1 cellular context compared by ENCODE assay signal in genomic region chr2:226515344-226516055, GRCh38.
A peak's percentile ranks its signal among the peaks of the same experiment; 100 is the strongest.
TF ChIP-seq lines count a peak whose summit lies in the region.

No MANE protein-coding gene starts in this region.

TF ChIP-seq in HepG2, 621 proteins besides CTCF, POLR2A, EP300 and RAD21 (continued from another document and continues in another):
- TF ChIP-seq, protein P1, sequence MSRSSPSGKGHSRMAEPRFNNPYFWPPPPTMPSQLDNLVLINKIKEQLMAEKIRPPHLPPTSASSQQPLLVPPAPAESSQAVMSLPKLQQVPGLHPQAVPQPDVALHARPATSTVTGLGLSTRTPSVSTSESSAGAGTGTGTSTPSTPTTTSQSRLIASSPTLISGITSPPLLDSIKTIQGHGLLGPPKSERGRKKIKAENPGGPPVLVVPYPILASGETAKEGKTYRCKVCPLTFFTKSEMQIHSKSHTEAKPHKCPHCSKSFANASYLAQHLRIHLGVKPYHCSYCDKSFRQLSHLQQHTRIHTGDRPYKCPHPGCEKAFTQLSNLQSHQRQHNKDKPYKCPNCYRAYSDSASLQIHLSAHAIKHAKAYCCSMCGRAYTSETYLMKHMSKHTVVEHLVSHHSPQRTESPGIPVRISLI (CRISPR knock-in tag; IDR thresholded peaks at IDR 0.05; ENCODE audit: borderline replicate concordance) = peak; percentile 67; the same call in 1 of the 2 replicates
- 0 out of 2 replicates have a peak, but pooled peaks have one; percentile 33 for TF ChIP-seq ZBTB40 (IDR thresholded peaks at IDR 0.05)
- no peak; the same call in 1 of the 2 replicates for TF ChIP-seq ZBTB40 (CRISPR knock-in tag; IDR thresholded peaks at IDR 0.05)
- TF ChIP-seq, protein P2, sequence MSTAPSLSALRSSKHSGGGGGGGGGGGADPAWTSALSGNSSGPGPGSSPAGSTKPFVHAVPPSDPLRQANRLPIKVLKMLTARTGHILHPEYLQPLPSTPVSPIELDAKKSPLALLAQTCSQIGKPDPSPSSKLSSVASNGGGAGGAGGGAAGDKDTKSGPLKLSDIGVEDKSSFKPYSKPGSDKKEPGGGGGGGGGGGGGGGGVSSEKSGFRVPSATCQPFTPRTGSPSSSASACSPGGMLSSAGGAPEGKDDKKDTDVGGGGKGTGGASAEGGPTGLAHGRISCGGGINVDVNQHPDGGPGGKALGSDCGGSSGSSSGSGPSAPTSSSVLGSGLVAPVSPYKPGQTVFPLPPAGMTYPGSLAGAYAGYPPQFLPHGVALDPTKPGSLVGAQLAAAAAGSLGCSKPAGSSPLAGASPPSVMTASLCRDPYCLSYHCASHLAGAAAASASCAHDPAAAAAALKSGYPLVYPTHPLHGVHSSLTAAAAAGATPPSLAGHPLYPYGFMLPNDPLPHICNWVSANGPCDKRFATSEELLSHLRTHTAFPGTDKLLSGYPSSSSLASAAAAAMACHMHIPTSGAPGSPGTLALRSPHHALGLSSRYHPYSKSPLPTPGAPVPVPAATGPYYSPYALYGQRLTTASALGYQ (CRISPR knock-in tag; IDR thresholded peaks at IDR 0.05) = no peak; the same call in 1 of the 2 replicates
- no peak for TF ChIP-seq ZNF296 (CRISPR knock-in tag; conservative IDR thresholded peaks at IDR 0.05)
- TF ChIP-seq ZNF274 (CRISPR knock-in tag; IDR thresholded peaks at IDR 0.05) = no peak
- TF ChIP-seq ZFY (CRISPR knock-in tag; IDR thresholded peaks at IDR 0.05) = no peak
- no peak; the same call in 1 of the 2 replicates for TF ChIP-seq ZSCAN9 (CRISPR knock-in tag; IDR thresholded peaks at IDR 0.05; ENCODE audit: borderline replicate concordance)
- TF ChIP-seq ZNF280D (CRISPR knock-in tag; IDR thresholded peaks at IDR 0.05) = peak; percentile 64; the same call in 1 of the 2 replicates
- TF ChIP-seq RNF2 (conservative IDR thresholded peaks at IDR 0.05; ENCODE audit: low read depth) = no peak
- TF ChIP-seq MIER3 (CRISPR knock-in tag; IDR thresholded peaks at IDR 0.05; ENCODE audit: borderline replicate concordance) = peak; percentile 36; the same call in 1 of the 2 replicates
- no peak for TF ChIP-seq TGIF2 (CRISPR knock-in tag; IDR thresholded peaks at IDR 0.05)
- TF ChIP-seq KLF9 (CRISPR knock-in tag; IDR thresholded peaks at IDR 0.05; ENCODE audit: low read depth) = no peak
- TF ChIP-seq ZNF260 (CRISPR knock-in tag; IDR thresholded peaks at IDR 0.05; ENCODE audit: borderline replicate concordance, low read depth) = no peak
- no peak for TF ChIP-seq EZH2 (conservative IDR thresholded peaks at IDR 0.05; ENCODE audit: low read depth, low read length)
- TF ChIP-seq MAFF (IDR thresholded peaks at IDR 0.05; ENCODE audit: low read depth, low read length) = peak; percentile 52; the same call in 1 of the 2 replicates
- no peak for TF ChIP-seq ZNF782 (CRISPR knock-in tag; IDR thresholded peaks at IDR 0.05; ENCODE audit: borderline replicate concordance)
- no peak for TF ChIP-seq ZNF101 (CRISPR knock-in tag; IDR thresholded peaks at IDR 0.05; ENCODE audit: borderline replicate concordance, low read depth)
- TF ChIP-seq PHF5A (CRISPR knock-in tag; IDR thresholded peaks at IDR 0.05; ENCODE audit: low read depth, unreplicated experiment) = peak; percentile 81
- TF ChIP-seq RBM22 (optimal IDR thresholded peaks at IDR 0.05; ENCODE audit: low read length) = no peak
- TF ChIP-seq FOXK1 (CRISPR knock-in tag; IDR thresholded peaks at IDR 0.05; ENCODE audit: borderline replicate concordance, low read depth) = peak; percentile 74
- TF ChIP-seq KLF11 (CRISPR knock-in tag; IDR thresholded peaks at IDR 0.05) = no peak
- TF ChIP-seq ATF7 (IDR thresholded peaks at IDR 0.05) = 0 out of 2 replicates have a peak, but pooled peaks have one; percentile 19
- no peak for TF ChIP-seq ATF7 (CRISPR knock-in tag; IDR thresholded peaks at IDR 0.05)
- TF ChIP-seq CEBPG (CRISPR knock-in tag; IDR thresholded peaks at IDR 0.05) = peak; percentile 73
- no peak; the same call in 1 of the 2 replicates for TF ChIP-seq TARDBP (CRISPR knock-in tag; IDR thresholded peaks at IDR 0.05)
- no peak for TF ChIP-seq ZNF788 (CRISPR knock-in tag; IDR thresholded peaks at IDR 0.05; ENCODE audit: borderline replicate concordance)
- TF ChIP-seq ZNF33B (CRISPR knock-in tag; IDR thresholded peaks at IDR 0.05) = no peak
- TF ChIP-seq, protein P3, sequence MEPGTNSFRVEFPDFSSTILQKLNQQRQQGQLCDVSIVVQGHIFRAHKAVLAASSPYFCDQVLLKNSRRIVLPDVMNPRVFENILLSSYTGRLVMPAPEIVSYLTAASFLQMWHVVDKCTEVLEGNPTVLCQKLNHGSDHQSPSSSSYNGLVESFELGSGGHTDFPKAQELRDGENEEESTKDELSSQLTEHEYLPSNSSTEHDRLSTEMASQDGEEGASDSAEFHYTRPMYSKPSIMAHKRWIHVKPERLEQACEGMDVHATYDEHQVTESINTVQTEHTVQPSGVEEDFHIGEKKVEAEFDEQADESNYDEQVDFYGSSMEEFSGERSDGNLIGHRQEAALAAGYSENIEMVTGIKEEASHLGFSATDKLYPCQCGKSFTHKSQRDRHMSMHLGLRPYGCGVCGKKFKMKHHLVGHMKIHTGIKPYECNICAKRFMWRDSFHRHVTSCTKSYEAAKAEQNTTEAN (CRISPR knock-in tag; conservative IDR thresholded peaks at IDR 0.05) = no peak
- TF ChIP-seq TBP (CRISPR knock-in tag; IDR thresholded peaks at IDR 0.05) = no peak
- TF ChIP-seq ZNF747 (CRISPR knock-in tag; IDR thresholded peaks at IDR 0.05; ENCODE audit: borderline replicate concordance) = no peak
- TF ChIP-seq SMARCE1 (IDR thresholded peaks at IDR 0.05; ENCODE audit: borderline replicate concordance) = no peak
- TF ChIP-seq, protein P4, sequence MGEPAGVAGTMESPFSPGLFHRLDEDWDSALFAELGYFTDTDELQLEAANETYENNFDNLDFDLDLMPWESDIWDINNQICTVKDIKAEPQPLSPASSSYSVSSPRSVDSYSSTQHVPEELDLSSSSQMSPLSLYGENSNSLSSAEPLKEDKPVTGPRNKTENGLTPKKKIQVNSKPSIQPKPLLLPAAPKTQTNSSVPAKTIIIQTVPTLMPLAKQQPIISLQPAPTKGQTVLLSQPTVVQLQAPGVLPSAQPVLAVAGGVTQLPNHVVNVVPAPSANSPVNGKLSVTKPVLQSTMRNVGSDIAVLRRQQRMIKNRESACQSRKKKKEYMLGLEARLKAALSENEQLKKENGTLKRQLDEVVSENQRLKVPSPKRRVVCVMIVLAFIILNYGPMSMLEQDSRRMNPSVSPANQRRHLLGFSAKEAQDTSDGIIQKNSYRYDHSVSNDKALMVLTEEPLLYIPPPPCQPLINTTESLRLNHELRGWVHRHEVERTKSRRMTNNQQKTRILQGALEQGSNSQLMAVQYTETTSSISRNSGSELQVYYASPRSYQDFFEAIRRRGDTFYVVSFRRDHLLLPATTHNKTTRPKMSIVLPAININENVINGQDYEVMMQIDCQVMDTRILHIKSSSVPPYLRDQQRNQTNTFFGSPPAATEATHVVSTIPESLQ (CRISPR knock-in tag; conservative IDR thresholded peaks at IDR 0.05) = no peak; the same call in 1 of the 2 replicates
- TF ChIP-seq ZNF691 (CRISPR knock-in tag; IDR thresholded peaks at IDR 0.05; ENCODE audit: borderline replicate concordance, low read depth) = no peak
- no peak for TF ChIP-seq ZNF724P (CRISPR knock-in tag; IDR thresholded peaks at IDR 0.05; ENCODE audit: borderline replicate concordance)
- TF ChIP-seq BRCA1 (CRISPR knock-in tag; IDR thresholded peaks at IDR 0.05) = no peak
- no peak for TF ChIP-seq ZFP62 (CRISPR knock-in tag; IDR thresholded peaks at IDR 0.05)
- TF ChIP-seq FOXJ3 (CRISPR knock-in tag; IDR thresholded peaks at IDR 0.05; ENCODE audit: borderline replicate concordance) = peak; percentile 92
- peak; percentile 70; the same call in 1 of the 2 replicates for TF ChIP-seq SIX4 (CRISPR knock-in tag; IDR thresholded peaks at IDR 0.05)
- TF ChIP-seq CREM (IDR thresholded peaks at IDR 0.05) = peak; percentile 86
- TF ChIP-seq CREM (CRISPR knock-in tag; IDR thresholded peaks at IDR 0.05) = no peak
- no peak for TF ChIP-seq PBX3 (CRISPR knock-in tag; IDR thresholded peaks at IDR 0.05; ENCODE audit: borderline replicate concordance)
